8 cellular contexts compared by ENCODE assay signal in genomic region chr4:149980941-149981340, GRCh38.
A peak's percentile ranks its signal among the peaks of the same experiment; 100 is the strongest.
DNase-seq lines count a peak whose midpoint lies in the region; ATAC-seq and TF ChIP-seq lines count a peak whose summit lies in the region.

No MANE protein-coding gene starts in this region.

- no peak overlapping the region for H3K4me3 ChIP-seq in RWPE2 (ENCODE audit: severe bottlenecking)
- no peak overlapping the region for H3K4me3 ChIP-seq in ascending aorta

- H3K9me3 ChIP-seq in RWPE2 (ENCODE audit: severe bottlenecking) (no peaks in the 10 kb centered on the region), ascending aorta (no peaks in the 10 kb centered on the region)

- ATAC-seq in GM19372 (IDR thresholded peaks at IDR 0.05; ENCODE audit: low read depth, unreplicated experiment), result peak; percentile 78
- ATAC-seq in HG03439 (IDR thresholded peaks at IDR 0.05; ENCODE audit: unreplicated experiment), result peak; percentile 77
- ATAC-seq in RWPE2 (ENCODE audit: low read depth), result no peak

- H3K36me3 ChIP-seq in RWPE2 (ENCODE audit: low read depth), result no peaks in the 10 kb centered on the region
- no peaks in the 10 kb centered on the region for H3K36me3 ChIP-seq in ascending aorta

- H3K27me3 ChIP-seq in RWPE2 (ENCODE audit: insufficient read depth, poor library complexity, severe bottlenecking) (no peaks in the 10 kb centered on the region), ascending aorta (no peaks in the 10 kb centered on the region)

- intact Hi-C loops in ascending aorta (cut with DNase I), result loop anchor here (5.0 kb wide), 1 partner anchor 886 kb away; no protein-coding TSS in a partner anchor

- DNase-seq in DMS53 (lab: John Stamatoyannopoulos, UW) (peak; percentile 64), RWPE2 (ENCODE audit: low spot score) (no peak), ascending aorta (ENCODE audit: low spot score in 2 of 2) (no peak), iPS DF 4.7 (ENCODE audit: extremely low read depth, low spot score) (peak; percentile 14), ecto neural progenitor cell (ENCODE audit: low spot score) (no peak)
- peak; percentile 36 for DNase-seq in stimulated activated CD4-positive, alpha-beta T cell treated with anti-CD3 and anti-CD28 coated beads, Interleukin-12 subunit alpha, Interleukin-12 subunit beta, amount 100 ng/mL, for 4 hours

- H3K4me1 ChIP-seq in RWPE2 (ENCODE audit: insufficient read depth, poor library complexity, severe bottlenecking) (no peaks in the 10 kb centered on the region), ascending aorta (no peaks in the 10 kb centered on the region)

- H3K27ac ChIP-seq in RWPE2 (ENCODE audit: poor library complexity, severe bottlenecking), result no peak overlapping the region
- H3K27ac ChIP-seq in ascending aorta, result no peak overlapping the region

- peak; percentile 84 for TF ChIP-seq CTCF in RWPE2 (IDR thresholded peaks at IDR 0.05; ENCODE audit: poor library complexity, severe bottlenecking)
- TF ChIP-seq CTCF in ascending aorta (IDR thresholded peaks at IDR 0.05), result peak; percentile 41 to 77 (median 67)

Comparison
In these comparisons a context has a peak if more than half of its experiments do, and no peak if none do; other contexts are left out.
1. DNase-seq: peak in DMS53 (single experiment), iPS DF 4.7 (single experiment) and stimulated activated CD4-positive, alpha-beta T cell treated with anti-CD3 and anti-CD28 coated beads, Interleukin-12 subunit alpha, Interleukin-12 subunit beta, amount 100 ng/mL, for 4 hours (single experiment); none in RWPE2 (single experiment), ascending aorta (0 of 2) and ecto neural progenitor cell (single experiment).